8 cellular contexts compared by ENCODE assay signal in genomic region chr5:122775713-122776084, GRCh38. TPM values are rescaled to one million over a fixed set of nuclear protein-coding genes. Genes with fewer than 3 reads are reported as not detected.
DNase-seq lines count a peak whose midpoint lies in the region; FAIRE-seq and TF ChIP-seq lines count a peak whose summit lies in the region.

No MANE protein-coding gene starts in this region.

- no peaks in the 10 kb centered on the region for H3K9me3 ChIP-seq in CD4-positive, alpha-beta memory T cell (ENCODE audit: control insufficient read depth in 1 of 2, low read length in 2 of 2)
- H3K9me3 ChIP-seq in hepatocyte (ENCODE audit: low read depth), result no peaks in the 10 kb centered on the region

- peak overlapping the region; percentile 83 for H3K4me2 ChIP-seq in hepatocyte

- no peaks in the 10 kb centered on the region for H3K27me3 Mint-ChIP-seq in CD4-positive, alpha-beta memory T cell
- no peaks in the 10 kb centered on the region for H3K27me3 Mint-ChIP-seq in activated naive CD8-positive, alpha-beta T cell

- WGBS in hepatocyte (ENCODE audit: low lambda C conversion rate, missing lambda C conversion rate), result under 1% methylated on average over 4 of the region's 4 CpGs

- H3K4me1 Mint-ChIP-seq in CD4-positive, alpha-beta memory T cell, result peaks cover 35 to 60% (median 47%) of the 10 kb centered on the region in 4 donors
- H3K4me1 Mint-ChIP-seq in activated naive CD8-positive, alpha-beta T cell (ENCODE audit: low read depth), result peaks cover 48% of the 10 kb centered on the region

- DNase-seq in CD4-positive, alpha-beta memory T cell, result no peak
- DNase-seq in LHCN-M2 (ENCODE audit: low read depth) (peak; percentile 5), hepatocyte (ENCODE audit: low spot score) (no peak), skeletal muscle cell (ENCODE audit: low read depth) (no peak), urothelium cell line (ENCODE audit: low spot score) (no peak), GM19239 (ENCODE audit: insufficient read length, low spot score) (no peak), NCI-H1436 (lab: John Stamatoyannopoulos, UW) (no peak)

- peak overlapping the region; percentile 71 to 89 for H3K4me3 ChIP-seq in CD4-positive, alpha-beta memory T cell (ENCODE audit: low read length in 2 of 2)
- H3K4me3 ChIP-seq in hepatocyte, result peak overlapping the region; percentile 96
- H3K4me3 ChIP-seq in skeletal muscle cell (ENCODE audit: low read depth, low read length), result peak overlapping the region; percentile 89

- peak overlapping the region; percentile 64 for H2AFZ ChIP-seq in hepatocyte

- CTCF ChIA-PET in CD4-positive, alpha-beta memory T cell (lab: Charles Lee; ENCODE audit: partially characterized antibody), result interaction anchor here (1.0 to 1.7 kb wide), 2 partner anchors 71 to 648 kb away, joined by 3 to 8 read pairs; partner anchors contain the start of gene CEP120

- no peaks in the 10 kb centered on the region for H3K9me2 ChIP-seq in hepatocyte (replicated peaks; ENCODE audit: insufficient read depth)

- POLR2A ChIA-PET in CD4-positive, alpha-beta memory T cell (lab: Charles Lee; ENCODE audit: partially characterized antibody), result interaction anchor here (0.6 to 3.4 kb wide), 9 partner anchors 10 to 648 kb away, joined by 3 to 25 read pairs (median 4); partner anchors contain the start of genes CEP120 and SNX24

- no peaks in the 10 kb centered on the region for H3K36me3 ChIP-seq in CD4-positive, alpha-beta memory T cell (ENCODE audit: insufficient read depth, low read length)
- no peaks in the 10 kb centered on the region for H3K36me3 ChIP-seq in hepatocyte (replicated peaks; ENCODE audit: insufficient read depth, low read depth)

- no peaks in the 10 kb centered on the region for H3K27me3 ChIP-seq in CD4-positive, alpha-beta memory T cell (ENCODE audit: insufficient read depth, low read length)
- no peaks in the 10 kb centered on the region for H3K27me3 ChIP-seq in hepatocyte

- H3K4me3 Mint-ChIP-seq in CD4-positive, alpha-beta memory T cell, result peak overlapping the region; percentile 95 to 99 (median 96)
- peak overlapping the region; percentile 93 for H3K4me3 Mint-ChIP-seq in activated naive CD8-positive, alpha-beta T cell

- no peak for FAIRE-seq in urothelium cell line (lab: Jason Lieb, UNC)
- no peak for FAIRE-seq in GM19239 (lab: Jason Lieb, UNC)

- H3K4me1 ChIP-seq in CD4-positive, alpha-beta memory T cell (ENCODE audit: insufficient read depth, low read length), result peaks cover 40% of the 10 kb centered on the region
- H3K4me1 ChIP-seq in hepatocyte (ENCODE audit: insufficient read depth), result no peaks in the 10 kb centered on the region

- peaks cover 7 to 11% of the 10 kb centered on the region in 2 donors for H3K36me3 Mint-ChIP-seq in CD4-positive, alpha-beta memory T cell
- peaks cover 5% of the 10 kb centered on the region for H3K36me3 Mint-ChIP-seq in activated naive CD8-positive, alpha-beta T cell

- H3K9me3 Mint-ChIP-seq in CD4-positive, alpha-beta memory T cell, result no peaks in the 10 kb centered on the region
- H3K9me3 Mint-ChIP-seq in activated naive CD8-positive, alpha-beta T cell (ENCODE audit: low read depth), result no peaks in the 10 kb centered on the region

- no peak for TF ChIP-seq CTCF in hepatocyte (IDR thresholded peaks at IDR 0.05; ENCODE audit: poor library complexity)

- intact Hi-C loops in CD4-positive, alpha-beta memory T cell (cut with micrococcal nuclease), result loop anchor here (1.0 kb wide), 1 partner anchor 737 kb away; the partner anchor contains the start of gene CSNK1G3

- peak overlapping the region; percentile 72 for H3K27ac ChIP-seq in CD4-positive, alpha-beta memory T cell (ENCODE audit: low read depth, low read length)
- peak overlapping the region; percentile 89 for H3K27ac ChIP-seq in hepatocyte

- peaks cover 41% of the 10 kb centered on the region for H4K20me1 ChIP-seq in hepatocyte (ENCODE audit: insufficient read depth, poor library complexity, severe bottlenecking)

- H3K27ac Mint-ChIP-seq in CD4-positive, alpha-beta memory T cell, result peak overlapping the region; percentile 94 to 97 (median 96)
- peak overlapping the region; percentile 81 for H3K27ac Mint-ChIP-seq in activated naive CD8-positive, alpha-beta T cell

- peaks cover 56% of the 10 kb centered on the region for H3K79me2 ChIP-seq in hepatocyte

RNA-seq across cellular contexts. Expression of gene SNX2, which starts 0.8 kb away (rescaled TPM):
- 10 to 100 TPM; 57.3 to 58.1 TPM for total RNA-seq in CD4-positive, alpha-beta memory T cell
- polyA plus RNA-seq in CD4-positive, alpha-beta memory T cell, result 10 to 100 TPM; 87.3 to 93.2 TPM
- total RNA-seq in LHCN-M2 (2014; rRNA removed), result 42.7 and 49.1 TPM in 2 replicates
- polyA plus RNA-seq in LHCN-M2 (2012), result 33.1 TPM
- 98.4 and 107 TPM in 2 replicates for total RNA-seq in hepatocyte
- 99.5 and 102 TPM in 2 replicates for polyA plus RNA-seq in hepatocyte
